ENCODE assay signal across 21 cellular contexts in genomic region chr12:89323568-89324218, GRCh38.
DNase-seq lines count a peak whose midpoint lies in the region; TF ChIP-seq lines count a peak whose summit lies in the region.
"Had no signal": no experiment of that assay in that cellular context is flagged by ENCODE, and none has a peak within 500 bp of the region (broad histone marks: within the 10 kb centered on the region; RNA-seq: fewer than 3 reads in every experiment).

No MANE protein-coding gene starts in this region.

- no peaks in the 10 kb centered on the region for H3K27me3 ChIP-seq in parathyroid adenoma (ENCODE audit: control insufficient read depth, insufficient read depth, low read length)
- H3K27me3 ChIP-seq: BE2C, Peyer's patch, SJCRH30 had no signal

- H3K4me3 Mint-ChIP-seq in activated naive CD4-positive, alpha-beta T cell treated with anti-CD3 and anti-CD28 coated beads, Interleukin-2, amount 50 U/mL, for 24 hours = no peak overlapping the region
- H3K4me3 Mint-ChIP-seq in dendritic cell treated with granulocyte-macrophage colony-stimulating factor and Interleukin-4, amounts not matched to agents 40 ng/mL and 50 ng/mL, for 4 days = no peak overlapping the region
- H3K4me3 Mint-ChIP-seq: CD14-positive monocyte had no signal

- CTCF ChIA-PET in HEK293 (lab: Yijun Ruan, JAX) = no interaction called here

- no peak overlapping the region for H3K9ac ChIP-seq in parathyroid adenoma

- TF ChIP-seq CTCF in HEK293 (tag by site-specific recombination; IDR thresholded peaks at IDR 0.05) (no peak), parathyroid adenoma (IDR thresholded peaks at IDR 0.05) (no peak)

- H3K9me3 ChIP-seq in HEK293 (ENCODE audit: control insufficient read depth, insufficient read depth, low read depth, low read length) = no peaks in the 10 kb centered on the region
- no peaks in the 10 kb centered on the region for H3K9me3 ChIP-seq in parathyroid adenoma (ENCODE audit: control insufficient read depth, low read length)
- H3K9me3 ChIP-seq: BE2C, Peyer's patch, SJCRH30 had no signal

- H3K27me3 Mint-ChIP-seq in activated naive CD4-positive, alpha-beta T cell treated with anti-CD3 and anti-CD28 coated beads, Interleukin-2, amount 50 U/mL, for 24 hours = no peaks in the 10 kb centered on the region
- peaks cover 2% of the 10 kb centered on the region for H3K27me3 Mint-ChIP-seq in dendritic cell treated with granulocyte-macrophage colony-stimulating factor and Interleukin-4, amounts not matched to agents 40 ng/mL and 50 ng/mL, for 4 days

- H3K9me3 Mint-ChIP-seq in activated naive CD4-positive, alpha-beta T cell treated with anti-CD3 and anti-CD28 coated beads, Interleukin-2, amount 50 U/mL, for 24 hours = no peaks in the 10 kb centered on the region
- H3K9me3 Mint-ChIP-seq in dendritic cell treated with granulocyte-macrophage colony-stimulating factor and Interleukin-4, amounts not matched to agents 40 ng/mL and 50 ng/mL, for 4 days = no peaks in the 10 kb centered on the region
- H3K9me3 Mint-ChIP-seq: CD14-positive monocyte had no signal

- H3K27ac ChIP-seq in HEK293 (ENCODE audit: extremely low read depth, low read depth, low read length) (no peak overlapping the region), parathyroid adenoma (no peak overlapping the region)
- H3K27ac ChIP-seq: Peyer's patch, SJCRH30 had no signal

- no peaks in the 10 kb centered on the region for H3K36me3 Mint-ChIP-seq in activated naive CD4-positive, alpha-beta T cell treated with anti-CD3 and anti-CD28 coated beads, Interleukin-2, amount 50 U/mL, for 24 hours
- H3K36me3 Mint-ChIP-seq in dendritic cell treated with granulocyte-macrophage colony-stimulating factor and Interleukin-4, amounts not matched to agents 40 ng/mL and 50 ng/mL, for 4 days (ENCODE audit: low read depth) = no peaks in the 10 kb centered on the region
- H3K36me3 Mint-ChIP-seq: CD14-positive monocyte had no signal

- peak overlapping the region; percentile 43 for H3K27ac Mint-ChIP-seq in activated naive CD4-positive, alpha-beta T cell treated with anti-CD3 and anti-CD28 coated beads, Interleukin-2, amount 50 U/mL, for 24 hours
- peak overlapping the region; percentile 1 for H3K27ac Mint-ChIP-seq in dendritic cell treated with granulocyte-macrophage colony-stimulating factor and Interleukin-4, amounts not matched to agents 40 ng/mL and 50 ng/mL, for 4 days

- H2AFZ ChIP-seq in parathyroid adenoma = peak overlapping the region; percentile 31

- H3K4me2 ChIP-seq in parathyroid adenoma (ENCODE audit: low read length) = no peak overlapping the region

- H3K79me2 ChIP-seq in parathyroid adenoma = no peaks in the 10 kb centered on the region

- H3K4me3 ChIP-seq in HEK293 (ENCODE audit: low read depth, low read length) = no peak overlapping the region
- no peak overlapping the region for H3K4me3 ChIP-seq in parathyroid adenoma (ENCODE audit: low read depth, low read length)
- H3K4me3 ChIP-seq: Peyer's patch, SJCRH30 had no signal

- DNase-seq in activated naive CD4-positive, alpha-beta T cell treated with Interleukin-2 at 50 U/mL for 16 hours = no peak
- DNase-seq in stimulated activated CD8-positive, alpha-beta memory T cell treated with anti-CD3 and anti-CD28 coated beads, Interleukin-4, amount 100 ng/mL, for 48 hours = no peak
- DNase-seq in OCI-M1 (lab: John Stamatoyannopoulos, UW) (no peak), HuH-7.5 (ENCODE audit: low spot score) (no peak)
- DNase-seq: 8988T, ACHN, BE2C, HCEC 1CT, KBM-7, MM.1S, NCI-H2029, NCI-H446, NCI-H524 treated with DMSO at 0.1 percent for 48 hours, NCI-H82, Peyer's patch, SJCRH30 had no signal

- H3K4me1 Mint-ChIP-seq in activated naive CD4-positive, alpha-beta T cell treated with anti-CD3 and anti-CD28 coated beads, Interleukin-2, amount 50 U/mL, for 24 hours = peaks cover 13% of the 10 kb centered on the region
- peaks cover 33% of the 10 kb centered on the region for H3K4me1 Mint-ChIP-seq in dendritic cell treated with granulocyte-macrophage colony-stimulating factor and Interleukin-4, amounts not matched to agents 40 ng/mL and 50 ng/mL, for 4 days (ENCODE audit: low read depth)

- H3K4me1 ChIP-seq in HEK293 (ENCODE audit: control insufficient read depth, insufficient read depth, low read length) = peaks cover 18% of the 10 kb centered on the region
- peaks cover 13% of the 10 kb centered on the region for H3K4me1 ChIP-seq in parathyroid adenoma
- H3K4me1 ChIP-seq: BE2C had no signal

- H3K36me3 ChIP-seq in HEK293 (ENCODE audit: control insufficient read depth in 2 of 2, insufficient read depth in 1 of 2, low read length in 2 of 2) = no peaks in the 10 kb centered on the region
- H3K36me3 ChIP-seq in parathyroid adenoma (ENCODE audit: control insufficient read depth, insufficient read depth, low read length) = no peaks in the 10 kb centered on the region
- H3K36me3 ChIP-seq: BE2C, Peyer's patch, SJCRH30 had no signal

- intact Hi-C loops in dendritic cell treated with granulocyte-macrophage colony-stimulating factor and Interleukin-4, amounts not matched to agents 40 ng/mL and 50 ng/mL, for 4 days (cut with micrococcal nuclease) = no loop called here

- POLR2A ChIA-PET in HEK293 (lab: Yijun Ruan, JAX) = interaction anchor here (0.6 kb wide), 1 partner anchor 10 kb away, joined by 3 read pairs; no protein-coding TSS in a partner anchor

TF ChIP-seq in HEK293, 187 proteins besides CTCF, POLR2A, EP300 and RAD21:
- no peak for TF ChIP-seq ZNF76 (tag by site-specific recombination; IDR thresholded peaks at IDR 0.05; ENCODE audit: borderline replicate concordance, low read depth)
- no peak for TF ChIP-seq ZNF433 (tag by site-specific recombination; IDR thresholded peaks at IDR 0.05; ENCODE audit: low read depth)
- TF ChIP-seq ZEB2 (tag by site-specific recombination; IDR thresholded peaks at IDR 0.05) = no peak
- peak; percentile 30; the same call in 1 of the 2 replicates for TF ChIP-seq ZNF366 (tag by site-specific recombination; conservative IDR thresholded peaks at IDR 0.05)
- TF ChIP-seq ZNF335 (tag by site-specific recombination; conservative IDR thresholded peaks at IDR 0.05) = no peak
